ENCODE assay signal across 13 cellular contexts in genomic region chr19:34274284-34274826, GRCh38. TPM values are rescaled to one million over a fixed set of nuclear protein-coding genes. Genes with fewer than 3 reads are reported as not detected.
DNase-seq lines count a peak whose midpoint lies in the region; ATAC-seq lines count a peak whose summit lies in the region.
"Had no signal": no experiment of that assay in that cellular context is flagged by ENCODE, and none has a peak within 500 bp of the region (broad histone marks: within the 10 kb centered on the region; RNA-seq: fewer than 3 reads in every experiment).

No MANE protein-coding gene starts in this region.

- no peak overlapping the region for H3K4me3 ChIP-seq in Karpas-422 (ENCODE audit: low read length)
- no peak overlapping the region for H3K4me3 ChIP-seq in naive thymus-derived CD4-positive, alpha-beta T cell (ENCODE audit: low read length)
- H3K4me3 ChIP-seq: GM12878 had no signal

- H3K27ac ChIP-seq in Karpas-422 (ENCODE audit: low read length) = no peak overlapping the region
- peak overlapping the region; percentile 52 for H3K27ac ChIP-seq in naive thymus-derived CD4-positive, alpha-beta T cell (ENCODE audit: low read depth, low read length)

- no peaks in the 10 kb centered on the region for H3K27me3 Mint-ChIP-seq in naive thymus-derived CD4-positive, alpha-beta T cell

- POLR2A ChIA-PET in naive thymus-derived CD4-positive, alpha-beta T cell (lab: Charles Lee) = interaction anchor here (0.7 to 1.9 kb wide), 5 partner anchors 12 to 57 kb away, joined by 3 to 4 read pairs (median 3); no protein-coding TSS in a partner anchor

- peak overlapping the region in 8 of 10 donors; percentile 8 to 77 (median 62) for H3K4me3 Mint-ChIP-seq in naive thymus-derived CD4-positive, alpha-beta T cell

- peaks cover 96% of the 10 kb centered on the region for H3K79me2 ChIP-seq in Karpas-422 (ENCODE audit: low read length)

- H3K4me1 ChIP-seq in Karpas-422 (ENCODE audit: low read length) = peaks cover 60% of the 10 kb centered on the region
- peaks cover 22 to 68% of the 10 kb centered on the region in 2 donors for H3K4me1 ChIP-seq in naive thymus-derived CD4-positive, alpha-beta T cell (ENCODE audit: control insufficient read depth in 2 of 2, insufficient read depth in 2 of 2, low read length in 2 of 2)

- peak; percentile 24 for DNase-seq in AG20443 (ENCODE audit: low spot score)
- DNase-seq in Karpas-422 = peak; percentile 44
- DNase-seq in dermis blood vessel endothelial cell = peak; percentile 45
- no peak for DNase-seq in naive thymus-derived CD4-positive, alpha-beta T cell
- no peak for DNase-seq in HuH-7.5 (ENCODE audit: low spot score)
- DNase-seq in GDM1 (lab: John Stamatoyannopoulos, UW) = no peak
- DNase-seq in SIG-M5 treated with dmso at 0.1 percent for 504 hours (lab: John Stamatoyannopoulos, UW; ENCODE audit: unreplicated experiment) = no peak
- DNase-seq: Caco-2, head of caudate nucleus, NCI-H510A, substantia nigra had no signal

- peak overlapping the region in 8 of 9 donors; percentile 81 to 98 (median 92) for H3K27ac Mint-ChIP-seq in naive thymus-derived CD4-positive, alpha-beta T cell

- peaks cover 27 to 97% (median 87%) of the 10 kb centered on the region in 7 donors for H3K4me1 Mint-ChIP-seq in naive thymus-derived CD4-positive, alpha-beta T cell

- H4K20me1 ChIP-seq in Karpas-422 (ENCODE audit: insufficient read depth, low read depth, low read length) = no peaks in the 10 kb centered on the region

- no peaks in the 10 kb centered on the region for H3K9me3 ChIP-seq in Karpas-422 (ENCODE audit: low read length)
- H3K9me3 ChIP-seq in naive thymus-derived CD4-positive, alpha-beta T cell (ENCODE audit: control insufficient read depth in 2 of 3, low read length in 3 of 3) = no peaks in the 10 kb centered on the region
- H3K9me3 ChIP-seq: Caco-2 had no signal

- H3K9me2 ChIP-seq in Karpas-422 (replicated peaks; ENCODE audit: insufficient read depth, low read length) = no peaks in the 10 kb centered on the region

- intact Hi-C loops in naive thymus-derived CD4-positive, alpha-beta T cell (cut with micrococcal nuclease) = loop anchor here in 1 of 2 donors (5.0 kb wide), 1 partner anchor 158 kb away; no protein-coding TSS in a partner anchor

- peaks cover 0 to 17% (median 10%) of the 10 kb centered on the region in 5 donors for H3K36me3 Mint-ChIP-seq in naive thymus-derived CD4-positive, alpha-beta T cell

- no peak for ATAC-seq in naive thymus-derived CD4-positive, alpha-beta T cell
- ATAC-seq in esophagus mucosa = no peak
- ATAC-seq: GM12878 had no signal

- no peak overlapping the region for H3K4me2 ChIP-seq in Karpas-422 (ENCODE audit: low read depth, low read length, poor library complexity, severe bottlenecking)

- H3K9me3 Mint-ChIP-seq in naive thymus-derived CD4-positive, alpha-beta T cell = peaks cover 0 to 5% (median 0%) of the 10 kb centered on the region in 11 donors

- CTCF ChIA-PET in naive thymus-derived CD4-positive, alpha-beta T cell (lab: Charles Lee) = interaction anchor here (0.9 to 1.4 kb wide), 2 partner anchors 10 to 72 kb away, joined by 3 to 5 read pairs; no protein-coding TSS in a partner anchor

- no peak overlapping the region for H2AFZ ChIP-seq in Karpas-422 (ENCODE audit: low read length)

- H3K27me3 ChIP-seq in Karpas-422 (ENCODE audit: low read length) = no peaks in the 10 kb centered on the region
- no peaks in the 10 kb centered on the region for H3K27me3 ChIP-seq in naive thymus-derived CD4-positive, alpha-beta T cell (ENCODE audit: control insufficient read depth in 2 of 2, insufficient read depth in 2 of 2, low read length in 2 of 2)

- H3K36me3 ChIP-seq in Karpas-422 (ENCODE audit: insufficient read depth, low read length) = peaks cover 11% of the 10 kb centered on the region; the same call in 1 of the 2 replicates
- no peaks in the 10 kb centered on the region for H3K36me3 ChIP-seq in naive thymus-derived CD4-positive, alpha-beta T cell (ENCODE audit: control insufficient read depth in 2 of 3, insufficient read depth in 3 of 3, low read length in 3 of 3)

- no peak overlapping the region for H3K9ac ChIP-seq in Karpas-422 (ENCODE audit: low read length)

RNA-seq across cellular contexts. Expression of gene GARRE1, which starts 20.0 kb away (rescaled TPM):
- total RNA-seq in Karpas-422 (2014; rRNA removed; shearing (Covaris generic); ENCODE audit: low replicate concordance) = 22.1 and 22.8 TPM in 2 replicates
- total RNA-seq in dermis blood vessel endothelial cell = 62.1 and 68.6 TPM in 2 replicates
- total RNA-seq in naive thymus-derived CD4-positive, alpha-beta T cell = 10 to 100 TPM; 11.7 to 57.2 (median 38.0) TPM
- 1 to 10 TPM; 5.3 to 9.0 TPM for polyA plus RNA-seq in naive thymus-derived CD4-positive, alpha-beta T cell
- total RNA-seq in esophagus mucosa = 10.2 TPM

Comparison
In these comparisons a context has a peak if more than half of its experiments do, and no peak if none do; other contexts are left out.
1. DNase-seq: peak in AG20443 (single experiment), Karpas-422 (single experiment) and dermis blood vessel endothelial cell (single experiment); none in naive thymus-derived CD4-positive, alpha-beta T cell (0 of 9), HuH-7.5 (single experiment), GDM1 (single experiment) and SIG-M5 treated with dmso at 0.1 percent for 504 hours (single experiment).